ENCODE assay signal across 20 cellular contexts in the genomic region with DNA sequence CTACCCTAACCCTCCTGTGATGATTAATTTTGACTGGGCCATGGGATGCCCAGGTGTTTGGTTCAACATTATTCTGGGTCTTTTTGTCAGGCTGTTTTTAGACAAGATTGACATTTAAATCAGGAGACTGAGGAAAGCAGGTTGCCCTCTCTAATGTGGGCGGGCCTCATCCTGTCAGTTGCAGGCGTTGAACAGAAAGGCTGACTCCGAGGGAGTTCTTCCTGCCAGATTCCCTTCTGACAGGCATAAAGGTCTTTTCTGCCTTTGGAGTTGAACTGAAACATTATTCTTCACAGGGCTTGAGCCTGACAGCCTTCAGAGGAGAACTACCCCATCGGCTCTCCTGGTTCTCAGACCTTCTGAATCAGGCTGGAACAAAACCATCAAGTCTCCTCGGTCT. TPM values are rescaled to one million over a fixed set of nuclear protein-coding genes. Genes with fewer than 3 reads are reported as not detected.
A peak's percentile ranks its signal among the peaks of the same experiment; 100 is the strongest.
DNase-seq lines count a peak whose midpoint lies in the region; ATAC-seq, FAIRE-seq and TF ChIP-seq lines count a peak whose summit lies in the region.
"Had no signal": no experiment of that assay in that cellular context is flagged by ENCODE, and none has a peak within 500 bp of the region (broad histone marks: within the 10 kb centered on the region; RNA-seq: fewer than 3 reads in every experiment).

No MANE protein-coding gene starts in this region.

- H3K9ac ChIP-seq in HepG2 (ENCODE audit: insufficient read depth, low read depth, low read length) (peak overlapping the region; percentile 53), neuronal stem cell (ENCODE audit: low read depth, low read length, poor library complexity) (no peak overlapping the region)
- H3K9ac ChIP-seq: BLaER1 had no signal

- H4K8ac ChIP-seq in neuronal stem cell (ENCODE audit: low read depth, low read length), result no peak overlapping the region

- H3K4me1 ChIP-seq in HepG2 (ENCODE audit: insufficient read depth, low read length) (peaks cover 62% of the 10 kb centered on the region), neuronal stem cell (ENCODE audit: control insufficient read depth in 2 of 2, insufficient read depth in 1 of 2, low read depth in 1 of 2, low read length in 2 of 2) (no peaks in the 10 kb centered on the region), adrenal gland (replicated peaks in 1 of 2) (peaks cover 12 to 19% of the 10 kb centered on the region in 2 donors)

- H3K79me1 ChIP-seq in neuronal stem cell (ENCODE audit: low read depth, low read length), result no peaks in the 10 kb centered on the region

- peak; percentile 76 for DNase-seq in Jurkat, Clone E6-1 (ENCODE audit: low read depth, low spot score)
- DNase-seq in caudate nucleus (lab: John Stamatoyannopoulos, UW) (peak in 28 of 61 donors; percentile 19 to 89 (median 50)), HepG2 (ENCODE audit: low spot score) (no peak), neuronal stem cell (ENCODE audit: low spot score) (no peak), NCI-H2081 (lab: John Stamatoyannopoulos, UW) (no peak), dermis blood vessel endothelial cell (no peak), adrenal gland (no peak)
- DNase-seq: 8988T; Calu3; CD8-positive, alpha-beta T cell; DMS79 treated with DMSO at 0.1 percent for 48 hours; H9 had no signal

- FAIRE-seq in HepG2 (lab: Jason Lieb, UNC), result no peak
- FAIRE-seq: GM12878, H1 had no signal

- H2BK120ac ChIP-seq in neuronal stem cell (ENCODE audit: low read depth, low read length), result no peak overlapping the region

- peak overlapping the region; percentile 21 for H3K4me3 ChIP-seq in Jurkat, Clone E6-1 (ENCODE audit: low read length)
- H3K4me3 ChIP-seq in HepG2 (replicated peaks in 1 of 3; ENCODE audit: insufficient read depth in 1 of 3, low read depth in 2 of 3, low read length in 3 of 3) (peak overlapping the region in 2 of 3 experiments; percentile 14 to 53; a peak in 3 of 6 replicates), neuronal stem cell (ENCODE audit: low read length in 2 of 2) (no peak overlapping the region), adrenal gland (no peak overlapping the region)
- H3K4me3 ChIP-seq: BLaER1, GM12878 had no signal

- no peak overlapping the region for H3K4ac ChIP-seq in neuronal stem cell (ENCODE audit: low read length)

- CTCF ChIA-PET in HepG2 (lab: Yijun Ruan, JAX; ENCODE audit: low intra/inter-chr PET ratio, low total read pairs), result no interaction called here

- intact Hi-C loops in HepG2 (cut with micrococcal nuclease; ENCODE audit: unreplicated experiment), result no loop called here
- intact Hi-C loops in adrenal gland (cut with DNase I), result no loop called here

- no peak overlapping the region for H3K14ac ChIP-seq in neuronal stem cell (ENCODE audit: low read length)

- H3K4me2 ChIP-seq in HepG2 (ENCODE audit: low read depth, low read length) (peak overlapping the region; percentile 69), neuronal stem cell (ENCODE audit: insufficient read depth, low read length, poor library complexity, severe bottlenecking) (no peak overlapping the region)
- H3K4me2 ChIP-seq: BLaER1 had no signal

- H3K27me3 ChIP-seq in HepG2 (ENCODE audit: control insufficient read depth in 1 of 2, insufficient read depth in 2 of 2, low read length in 2 of 2), result no peaks in the 10 kb centered on the region; a peak in 1 of 5 replicates
- H3K27me3 ChIP-seq in neuronal stem cell (ENCODE audit: control insufficient read depth in 3 of 3, insufficient read depth in 3 of 3, low read depth in 1 of 3, low read length in 3 of 3), result no peaks in the 10 kb centered on the region
- no peaks in the 10 kb centered on the region for H3K27me3 ChIP-seq in adrenal gland
- H3K27me3 ChIP-seq: BLaER1 had no signal

- H3K9me3 ChIP-seq in HepG2 (ENCODE audit: low read length) (no peaks in the 10 kb centered on the region), neuronal stem cell (replicated peaks in 1 of 2; ENCODE audit: control insufficient read depth in 2 of 2, insufficient read depth in 1 of 2, low read depth in 1 of 2, low read length in 2 of 2) (no peaks in the 10 kb centered on the region), adrenal gland (replicated peaks in 1 of 3) (no peaks in the 10 kb centered on the region)
- H3K9me3 ChIP-seq: BLaER1 had no signal

- BruUV-seq in HepG2 (replicated peaks; lab: Mats Ljungman, UMichigan), result no TSS peak

- no peak overlapping the region for H2BK5ac ChIP-seq in neuronal stem cell (ENCODE audit: low read length)

- POLR2A ChIA-PET in HepG2 (lab: Yijun Ruan, JAX), result interaction anchor here (5.1 kb wide), 1 partner anchor 8 kb away, joined by 68 read pairs; no protein-coding TSS in a partner anchor

- WGBS in HepG2 (ENCODE audit: low lambda C conversion rate), result 16% methylated on average over 5 of the region's 5 CpGs
- WGBS in neuronal stem cell (ENCODE audit: extremely low coverage in 2 of 2, insufficient read length in 2 of 2, insufficient replicate concordance in 1 of 2), 2 donors, result no CpG with 5 or more reads among the region's 5 CpGs
- 49 to 69% (median 66%) methylated on average over 4 to 5 of the region's 5 CpGs for WGBS in adrenal gland, 4 donors

- in situ Hi-C loops in HepG2 (cut with HindIII; ENCODE audit: extremely low pct_ligation_motif_present, low pct_unique_long_range_greater_than_20kb), result no loop called here

- no peak overlapping the region for H2BK15ac ChIP-seq in neuronal stem cell (ENCODE audit: low read length)

- TF ChIP-seq RAD21 in HepG2 (CRISPR knock-in tag; IDR thresholded peaks at IDR 0.05), result no peak

- H3K36me3 ChIP-seq in HepG2 (replicated peaks in 1 of 2; ENCODE audit: control insufficient read depth in 1 of 2, insufficient read depth in 2 of 2, low read length in 2 of 2), result no peaks in the 10 kb centered on the region
- no peaks in the 10 kb centered on the region for H3K36me3 ChIP-seq in neuronal stem cell (replicated peaks in 1 of 2; ENCODE audit: control insufficient read depth in 2 of 2, insufficient read depth in 2 of 2, low read length in 2 of 2)
- no peaks in the 10 kb centered on the region for H3K36me3 ChIP-seq in adrenal gland (replicated peaks in 1 of 2)
- H3K36me3 ChIP-seq: BLaER1 had no signal

- H3K18ac ChIP-seq in neuronal stem cell (ENCODE audit: low read length), result no peak overlapping the region

- no peak for TF ChIP-seq EP300 in HepG2 (IDR thresholded peaks at IDR 0.05; ENCODE audit: low read depth in 2 of 2, low read length in 2 of 2)
- TF ChIP-seq EP300 in HepG2 (CRISPR knock-in tag; IDR thresholded peaks at IDR 0.05; ENCODE audit: borderline replicate concordance), result no peak

- no peak overlapping the region for H3K23ac ChIP-seq in neuronal stem cell (ENCODE audit: low read depth, low read length, poor library complexity)

- TF ChIP-seq POLR2A in HepG2 (IDR thresholded peaks at IDR 0.05; ENCODE audit: insufficient read depth in 1 of 2, low read depth in 2 of 2, low read length in 2 of 2), result no peak
- no peak for TF ChIP-seq POLR2A in adrenal gland (IDR thresholded peaks at IDR 0.05)

- no peak for ATAC-seq in HepG2
- no peak for ATAC-seq in HG03159 (IDR thresholded peaks at IDR 0.05; ENCODE audit: unreplicated experiment)
- ATAC-seq: CD8-positive, alpha-beta T cell; GM12878 had no signal

- H3K27ac ChIP-seq in caudate nucleus (ENCODE audit: low read depth, low read length), result peak overlapping the region; percentile 52
- peak overlapping the region; percentile 63 for H3K27ac ChIP-seq in HepG2 (ENCODE audit: extremely low read length, insufficient read depth, low read length)
- H3K27ac ChIP-seq in neuronal stem cell (replicated peaks; ENCODE audit: low read length), result no peak overlapping the region
- H3K27ac ChIP-seq in adrenal gland, result no peak overlapping the region
- H3K27ac ChIP-seq: BLaER1 had no signal

- H2AFZ ChIP-seq in HepG2 (ENCODE audit: low read length) (peak overlapping the region; percentile 51), neuronal stem cell (ENCODE audit: low read length) (peak overlapping the region; percentile 80)

- H4K20me1 ChIP-seq in HepG2 (ENCODE audit: insufficient read depth, low read length), result no peaks in the 10 kb centered on the region
- H4K20me1 ChIP-seq: BLaER1 had no signal

- no peak overlapping the region for H2BK12ac ChIP-seq in neuronal stem cell (ENCODE audit: low read length)

- TF ChIP-seq CTCF in HepG2 (CRISPR knock-in tag; IDR thresholded peaks at IDR 0.05) (no peak), adrenal gland (IDR thresholded peaks at IDR 0.05) (no peak)

- no peak overlapping the region for H4K91ac ChIP-seq in neuronal stem cell (ENCODE audit: low read depth, low read length, poor library complexity)

- peaks cover 6% of the 10 kb centered on the region for H3K79me2 ChIP-seq in HepG2 (ENCODE audit: insufficient read depth, low read length)

- H2AK5ac ChIP-seq in neuronal stem cell (ENCODE audit: low read depth, low read length), result no peak overlapping the region

RNA-seq across cellular contexts. Expression of gene PSMC3, which starts 4.3 kb away (rescaled TPM):
- 274 TPM for polyA plus RNA-seq in Jurkat, Clone E6-1 (2012; ENCODE audit: insufficient read depth, insufficient read length)
- total RNA-seq in HepG2 (2016; rRNA removed; fragmentation: Illumina TruSeq; extraction: Trizol) (214 and 279 TPM in 2 replicates), dermis blood vessel endothelial cell (147 and 248 TPM in 2 replicates), adrenal gland (100 to 1,000 TPM in 5 of 8 donors, 10 to 100 TPM in 3; 85.4 to 164 (median 123) TPM)
- total RNA-seq in HepG2 (2016; cell fraction: cytosol; rRNA removed; fragmentation: Illumina TruSeq; extraction: Trizol; ENCODE audit: low read depth), result 50.9 and 53.3 TPM in 2 replicates
- 219 and 288 TPM in 2 replicates for total RNA-seq in HepG2 (2016; cell fraction: insoluble cytoplasmic fraction; rRNA removed; fragmentation: Illumina TruSeq; extraction: Trizol)
- 67.5 and 75.1 TPM in 2 replicates for total RNA-seq in HepG2 (2016; cell fraction: membrane; rRNA removed; fragmentation: Illumina TruSeq; extraction: Trizol)
- total RNA-seq in HepG2 (2016; cell fraction: nucleus; rRNA removed; fragmentation: Illumina TruSeq; extraction: Trizol), result 86.3 and 92.9 TPM in 2 replicates
- polyA plus RNA-seq in HepG2 (2011; rRNA removed) (66.7 and 75.8 TPM in 2 replicates), adrenal gland (100 to 1,000 TPM; 110 to 291 (median 137) TPM)
- 95.2 and 102 TPM in 2 replicates for polyA plus RNA-seq in HepG2 (2011; cell fraction: cytosol; rRNA removed)
- polyA plus RNA-seq in HepG2 (2011; cell fraction: nucleus; rRNA removed), result 41.7 and 44.9 TPM in 2 replicates
- 71.8 and 98.0 TPM in 2 replicates for polyA plus RNA-seq in HepG2 (2012)
- 52.7 and 54.7 TPM in 2 replicates for polyA plus RNA-seq in HepG2 (2016; cell fraction: cytosol; fragmentation: Illumina TruSeq; extraction: Trizol; ENCODE audit: low read depth)
- polyA plus RNA-seq in HepG2 (2016; cell fraction: insoluble cytoplasmic fraction; fragmentation: Illumina TruSeq; extraction: Trizol; ENCODE audit: low read depth), result 298 and 314 TPM in 2 replicates
- polyA plus RNA-seq in HepG2 (2016; cell fraction: membrane; fragmentation: Illumina TruSeq; extraction: Trizol; ENCODE audit: low read depth), result 58.7 and 63.6 TPM in 2 replicates
- polyA plus RNA-seq in HepG2 (2016; cell fraction: nucleus; fragmentation: Illumina TruSeq; extraction: Trizol; ENCODE audit: insufficient read depth, low read depth), result 117 and 127 TPM in 2 replicates
- polyA minus RNA-seq in HepG2 (2011; rRNA and poly(A)+ RNA removed; ENCODE audit: low replicate concordance), result 52.6 and 310 TPM in 2 replicates
- 39.1 and 44.3 TPM in 2 replicates for polyA minus RNA-seq in HepG2 (2011; cell fraction: cytosol; rRNA and poly(A)+ RNA removed)
- polyA minus RNA-seq in HepG2 (2011; cell fraction: nucleus; rRNA and poly(A)+ RNA removed), result 51.1 and 58.3 TPM in 2 replicates
- polyA plus RNA-seq in neuronal stem cell (2013, experiment 1 of 2), result 74.9 TPM
- polyA plus RNA-seq in neuronal stem cell (2013, experiment 2 of 2), result 75.0 TPM

RNA-seq across cellular contexts. Expression of gene RAPSN, which starts 18.4 kb away (rescaled TPM):
- not detected for polyA plus RNA-seq in Jurkat, Clone E6-1 (2012; ENCODE audit: insufficient read depth, insufficient read length)
- total RNA-seq in HepG2 (2016; rRNA removed; fragmentation: Illumina TruSeq; extraction: Trizol) (0.60 and 1.2 TPM in 2 replicates), dermis blood vessel endothelial cell (0.17 and 0.19 TPM in 2 replicates), adrenal gland (1 to 10 TPM in 7 of 8 donors, under 1 TPM in 1; 0.18 to 5.1 (median 2.1) TPM)
- total RNA-seq in HepG2 (2016; cell fraction: cytosol; rRNA removed; fragmentation: Illumina TruSeq; extraction: Trizol; ENCODE audit: low read depth), result 0.91 and 1.4 TPM in 2 replicates
- 1.0 and 1.7 TPM in 2 replicates for total RNA-seq in HepG2 (2016; cell fraction: insoluble cytoplasmic fraction; rRNA removed; fragmentation: Illumina TruSeq; extraction: Trizol)
- 1.2 and 1.4 TPM in 2 replicates for total RNA-seq in HepG2 (2016; cell fraction: membrane; rRNA removed; fragmentation: Illumina TruSeq; extraction: Trizol)
- 0.72 and 1.2 TPM in 2 replicates for total RNA-seq in HepG2 (2016; cell fraction: nucleus; rRNA removed; fragmentation: Illumina TruSeq; extraction: Trizol)
- polyA plus RNA-seq in HepG2 (2011; rRNA removed) (0.15 and 0.40 TPM in 2 replicates), adrenal gland (1 to 10 TPM in 2 of 3 donors, under 1 TPM in 1; 0.33 to 4.7 (median 3.9) TPM)
- 0.13 and 0.14 TPM in 2 replicates for polyA plus RNA-seq in HepG2 (2011; cell fraction: cytosol; rRNA removed)
- polyA plus RNA-seq in HepG2 (2011; cell fraction: nucleus; rRNA removed), result 0.77 and 1.1 TPM in 2 replicates
- 0.79 and 0.80 TPM in 2 replicates for polyA plus RNA-seq in HepG2 (2012)
- polyA plus RNA-seq in HepG2 (2016; cell fraction: cytosol; fragmentation: Illumina TruSeq; extraction: Trizol; ENCODE audit: low read depth), result 0.51 and 1.2 TPM in 2 replicates
- polyA plus RNA-seq in HepG2 (2016; cell fraction: insoluble cytoplasmic fraction; fragmentation: Illumina TruSeq; extraction: Trizol; ENCODE audit: low read depth), result 0.83 and 0.93 TPM in 2 replicates
- 0.44 TPM in 1 of 2 replicates, not detected in the other for polyA plus RNA-seq in HepG2 (2016; cell fraction: membrane; fragmentation: Illumina TruSeq; extraction: Trizol; ENCODE audit: low read depth)
- 2.3 and 3.6 TPM in 2 replicates for polyA plus RNA-seq in HepG2 (2016; cell fraction: nucleus; fragmentation: Illumina TruSeq; extraction: Trizol; ENCODE audit: insufficient read depth, low read depth)
- polyA minus RNA-seq in HepG2 (2011; rRNA and poly(A)+ RNA removed; ENCODE audit: low replicate concordance), result 0.16 and 0.64 TPM in 2 replicates
- not detected in 2 replicates for polyA minus RNA-seq in HepG2 (2011; cell fraction: cytosol; rRNA and poly(A)+ RNA removed)
- 0.75 and 1.2 TPM in 2 replicates for polyA minus RNA-seq in HepG2 (2011; cell fraction: nucleus; rRNA and poly(A)+ RNA removed)
- polyA plus RNA-seq in neuronal stem cell (2013, experiment 1 of 2), result not detected
- polyA plus RNA-seq in neuronal stem cell (2013, experiment 2 of 2), result 0.06 TPM
- total RNA-seq: HT-29 had no signal
- polyA plus RNA-seq: AG04450, CD14-positive monocyte had no signal

RNA-seq across cellular contexts. Expression of gene SLC39A13, which starts 22.1 kb away (rescaled TPM):
- polyA plus RNA-seq in Jurkat, Clone E6-1 (2012; ENCODE audit: insufficient read depth, insufficient read length), result 21.0 TPM
- total RNA-seq in HepG2 (2016; rRNA removed; fragmentation: Illumina TruSeq; extraction: Trizol) (7.2 and 15.3 TPM in 2 replicates), dermis blood vessel endothelial cell (72.8 and 78.0 TPM in 2 replicates), adrenal gland (10 to 100 TPM; 35.8 to 92.9 (median 58.6) TPM)
- total RNA-seq in HepG2 (2016; cell fraction: cytosol; rRNA removed; fragmentation: Illumina TruSeq; extraction: Trizol; ENCODE audit: low read depth), result 5.8 and 6.7 TPM in 2 replicates
- total RNA-seq in HepG2 (2016; cell fraction: insoluble cytoplasmic fraction; rRNA removed; fragmentation: Illumina TruSeq; extraction: Trizol), result 5.9 and 15.1 TPM in 2 replicates
- 12.4 and 12.8 TPM in 2 replicates for total RNA-seq in HepG2 (2016; cell fraction: membrane; rRNA removed; fragmentation: Illumina TruSeq; extraction: Trizol)
- total RNA-seq in HepG2 (2016; cell fraction: nucleus; rRNA removed; fragmentation: Illumina TruSeq; extraction: Trizol), result 13.7 and 15.1 TPM in 2 replicates
- polyA plus RNA-seq in HepG2 (2011; rRNA removed) (30.5 and 40.7 TPM in 2 replicates), adrenal gland (10 to 100 TPM in 2 of 3 donors, 1 to 10 TPM in 1; 8.2 to 80.5 (median 64.5) TPM)
- 23.0 and 34.8 TPM in 2 replicates for polyA plus RNA-seq in HepG2 (2011; cell fraction: cytosol; rRNA removed)
- 143 and 176 TPM in 2 replicates for polyA plus RNA-seq in HepG2 (2011; cell fraction: nucleus; rRNA removed)
- polyA plus RNA-seq in HepG2 (2012), result 13.2 and 20.5 TPM in 2 replicates
- 9.4 and 9.7 TPM in 2 replicates for polyA plus RNA-seq in HepG2 (2016; cell fraction: cytosol; fragmentation: Illumina TruSeq; extraction: Trizol; ENCODE audit: low read depth)
- polyA plus RNA-seq in HepG2 (2016; cell fraction: insoluble cytoplasmic fraction; fragmentation: Illumina TruSeq; extraction: Trizol; ENCODE audit: low read depth), result 6.9 and 7.7 TPM in 2 replicates
- polyA plus RNA-seq in HepG2 (2016; cell fraction: membrane; fragmentation: Illumina TruSeq; extraction: Trizol; ENCODE audit: low read depth), result 11.6 and 15.3 TPM in 2 replicates
- 31.2 and 34.6 TPM in 2 replicates for polyA plus RNA-seq in HepG2 (2016; cell fraction: nucleus; fragmentation: Illumina TruSeq; extraction: Trizol; ENCODE audit: insufficient read depth, low read depth)
- 14.8 and 27.8 TPM in 2 replicates for polyA minus RNA-seq in HepG2 (2011; rRNA and poly(A)+ RNA removed; ENCODE audit: low replicate concordance)
- 8.2 and 8.5 TPM in 2 replicates for polyA minus RNA-seq in HepG2 (2011; cell fraction: cytosol; rRNA and poly(A)+ RNA removed)
- polyA minus RNA-seq in HepG2 (2011; cell fraction: nucleus; rRNA and poly(A)+ RNA removed), result 15.2 and 17.7 TPM in 2 replicates
- polyA plus RNA-seq in neuronal stem cell (2013, experiment 1 of 2), result 21.6 TPM
- polyA plus RNA-seq in neuronal stem cell (2013, experiment 2 of 2), result 20.9 TPM

RNA-seq across cellular contexts. Expression of gene SPI1, which starts 52.2 kb away (rescaled TPM):
- polyA plus RNA-seq in Jurkat, Clone E6-1 (2012; ENCODE audit: insufficient read depth, insufficient read length), result not detected
- not detected in 2 replicates for total RNA-seq in HepG2 (2016; rRNA removed; fragmentation: Illumina TruSeq; extraction: Trizol)
- not detected in 2 replicates for total RNA-seq in HepG2 (2016; cell fraction: cytosol; rRNA removed; fragmentation: Illumina TruSeq; extraction: Trizol; ENCODE audit: low read depth)
- total RNA-seq in HepG2 (2016; cell fraction: insoluble cytoplasmic fraction; rRNA removed; fragmentation: Illumina TruSeq; extraction: Trizol), result not detected in 2 replicates
- total RNA-seq in HepG2 (2016; cell fraction: membrane; rRNA removed; fragmentation: Illumina TruSeq; extraction: Trizol), result not detected in 2 replicates
- not detected in 2 replicates for total RNA-seq in HepG2 (2016; cell fraction: nucleus; rRNA removed; fragmentation: Illumina TruSeq; extraction: Trizol)
- not detected in 2 replicates for polyA plus RNA-seq in HepG2 (2011; rRNA removed)
- not detected in 2 replicates for polyA plus RNA-seq in HepG2 (2011; cell fraction: cytosol; rRNA removed)
- polyA plus RNA-seq in HepG2 (2011; cell fraction: nucleus; rRNA removed), result not detected in 2 replicates
- polyA plus RNA-seq in HepG2 (2012), result not detected in 2 replicates
- not detected in 2 replicates for polyA plus RNA-seq in HepG2 (2016; cell fraction: cytosol; fragmentation: Illumina TruSeq; extraction: Trizol; ENCODE audit: low read depth)
- not detected in 2 replicates for polyA plus RNA-seq in HepG2 (2016; cell fraction: insoluble cytoplasmic fraction; fragmentation: Illumina TruSeq; extraction: Trizol; ENCODE audit: low read depth)
- polyA plus RNA-seq in HepG2 (2016; cell fraction: membrane; fragmentation: Illumina TruSeq; extraction: Trizol; ENCODE audit: low read depth), result not detected in 2 replicates
- polyA plus RNA-seq in HepG2 (2016; cell fraction: nucleus; fragmentation: Illumina TruSeq; extraction: Trizol; ENCODE audit: insufficient read depth, low read depth), result not detected in 2 replicates
- polyA minus RNA-seq in HepG2 (2011; rRNA and poly(A)+ RNA removed; ENCODE audit: low replicate concordance), result 0.61 and 0.70 TPM in 2 replicates
- not detected in 2 replicates for polyA minus RNA-seq in HepG2 (2011; cell fraction: cytosol; rRNA and poly(A)+ RNA removed)
- not detected in 2 replicates for polyA minus RNA-seq in HepG2 (2011; cell fraction: nucleus; rRNA and poly(A)+ RNA removed)
- not detected for polyA plus RNA-seq in neuronal stem cell (2013, experiment 1 of 2)
- polyA plus RNA-seq in neuronal stem cell (2013, experiment 2 of 2), result 0.03 TPM
- total RNA-seq in dermis blood vessel endothelial cell, result not detected in 2 replicates
- 10 to 100 TPM; 26.3 to 65.6 (median 42.1) TPM for total RNA-seq in adrenal gland
- polyA plus RNA-seq in adrenal gland, result 10 to 100 TPM in 2 of 3 donors, 1 to 10 TPM in 1; 7.0 to 79.2 (median 43.0) TPM
- total RNA-seq: A673, Calu3, H1, H9, HT-29 had no signal
- polyA plus RNA-seq: AG04450 had no signal

Comparison
In these comparisons a context has a peak if more than half of its experiments do, and no peak if none do; other contexts are left out.
1. H3K4me3 ChIP-seq: peak in Jurkat, Clone E6-1 (single experiment) and HepG2 (2 of 3); none in neuronal stem cell (0 of 2) and adrenal gland (0 of 4).
2. H3K27ac ChIP-seq: peak in caudate nucleus (single experiment) and HepG2 (single experiment); none in neuronal stem cell (single experiment) and adrenal gland (0 of 5).